In the genomic region with DNA sequence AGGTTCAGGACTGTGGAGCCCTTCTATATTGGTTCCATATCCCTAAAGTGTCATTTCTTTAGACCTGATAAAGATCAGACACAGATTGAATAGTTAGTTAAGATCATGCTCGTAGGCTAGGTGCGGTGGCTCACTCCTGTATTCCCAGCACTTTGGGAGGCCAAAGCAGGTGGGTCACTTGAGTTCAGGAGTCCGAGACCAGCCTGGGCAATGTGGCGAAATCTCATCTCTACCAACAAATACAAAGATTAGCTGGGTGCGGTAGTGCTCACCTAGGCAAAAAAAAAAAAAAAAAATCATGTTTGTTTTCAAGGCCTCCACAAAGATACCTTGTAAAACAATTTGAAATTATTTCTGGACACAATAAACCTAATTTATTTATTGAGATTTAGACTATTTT, we compare ENCODE assay signal across 1 cellular context.
TF ChIP-seq lines count a peak whose summit lies in the region.

No MANE protein-coding gene starts in this region.

TF ChIP-seq in liver, 16 proteins besides CTCF, POLR2A, EP300 and RAD21 (continued from another document):
- TF ChIP-seq, protein P1, sequence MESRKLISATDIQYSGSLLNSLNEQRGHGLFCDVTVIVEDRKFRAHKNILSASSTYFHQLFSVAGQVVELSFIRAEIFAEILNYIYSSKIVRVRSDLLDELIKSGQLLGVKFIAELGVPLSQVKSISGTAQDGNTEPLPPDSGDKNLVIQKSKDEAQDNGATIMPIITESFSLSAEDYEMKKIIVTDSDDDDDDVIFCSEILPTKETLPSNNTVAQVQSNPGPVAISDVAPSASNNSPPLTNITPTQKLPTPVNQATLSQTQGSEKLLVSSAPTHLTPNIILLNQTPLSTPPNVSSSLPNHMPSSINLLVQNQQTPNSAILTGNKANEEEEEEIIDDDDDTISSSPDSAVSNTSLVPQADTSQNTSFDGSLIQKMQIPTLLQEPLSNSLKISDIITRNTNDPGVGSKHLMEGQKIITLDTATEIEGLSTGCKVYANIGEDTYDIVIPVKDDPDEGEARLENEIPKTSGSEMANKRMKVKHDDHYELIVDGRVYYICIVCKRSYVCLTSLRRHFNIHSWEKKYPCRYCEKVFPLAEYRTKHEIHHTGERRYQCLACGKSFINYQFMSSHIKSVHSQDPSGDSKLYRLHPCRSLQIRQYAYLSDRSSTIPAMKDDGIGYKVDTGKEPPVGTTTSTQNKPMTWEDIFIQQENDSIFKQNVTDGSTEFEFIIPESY (IDR thresholded peaks at IDR 0.05): peak; percentile 18
- TF ChIP-seq JUND (IDR thresholded peaks at IDR 0.05) (peak; percentile 31 to 34), NR2F2 (IDR thresholded peaks at IDR 0.05) (no peak)
- TF ChIP-seq, protein P2, sequence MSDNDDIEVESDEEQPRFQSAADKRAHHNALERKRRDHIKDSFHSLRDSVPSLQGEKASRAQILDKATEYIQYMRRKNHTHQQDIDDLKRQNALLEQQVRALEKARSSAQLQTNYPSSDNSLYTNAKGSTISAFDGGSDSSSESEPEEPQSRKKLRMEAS (IDR thresholded peaks at IDR 0.05): no peak
TF ChIP-seq in liver: peak in this region for 7.
